Comparison of ENCODE assay signal across 20 cellular contexts in genomic region chr2:42035241-42035640, GRCh38. TPM values are rescaled to one million over a fixed set of nuclear protein-coding genes. Genes with fewer than 3 reads are reported as not detected.
"Had no signal": no experiment of that assay in that cellular context is flagged by ENCODE, and none has a peak within 500 bp of the region (broad histone marks: within the 10 kb centered on the region; RNA-seq: fewer than 3 reads in every experiment).

No MANE protein-coding gene starts in this region.

- H3K9me3 Mint-ChIP-seq: activated CD4-positive, alpha-beta memory T cell treated with anti-CD3 and anti-CD28 coated beads, Interleukin-2, amount 10 ng/mL, durations not matched to agents 7 days and 5 days; activated T-helper 17 cell treated with anti-CD3 and anti-CD28 coated beads, Interleukin-2, amount 50 U/mL, for 72 hours; memory B cell; nephron; T-helper 2 cell treated with Interferon-gamma antibody and Interleukin-4, amounts not matched to agents 5 μg/mL and 100 μg/mL, for 36 hours had no signal

- H3K4me3 Mint-ChIP-seq: activated CD4-positive, alpha-beta memory T cell treated with anti-CD3 and anti-CD28 coated beads, Interleukin-2, amount 10 ng/mL, durations not matched to agents 7 days and 5 days; activated CD8-positive, alpha-beta memory T cell treated with anti-CD3 and anti-CD28 coated beads, Interleukin-2, amount 10 ng/mL, durations not matched to agents 7 days and 5 days; activated T-helper 17 cell treated with anti-CD3 and anti-CD28 coated beads, Interleukin-2, amount 50 U/mL, for 72 hours; brain; memory B cell; nephron; T-helper 2 cell treated with Interferon-gamma antibody and Interleukin-4, amounts not matched to agents 5 μg/mL and 100 μg/mL, for 36 hours had no signal

- FAIRE-seq: endometrium had no signal

- H3K4me1 Mint-ChIP-seq: activated CD4-positive, alpha-beta memory T cell treated with anti-CD3 and anti-CD28 coated beads, Interleukin-2, amount 10 ng/mL, durations not matched to agents 7 days and 5 days; activated CD8-positive, alpha-beta memory T cell treated with anti-CD3 and anti-CD28 coated beads, Interleukin-2, amount 10 ng/mL, durations not matched to agents 7 days and 5 days; memory B cell had no signal

- DNase-seq: activated CD4-positive, alpha-beta memory T cell treated with anti-CD3 and anti-CD28 coated beads, Interleukin-2, amount 10 ng/mL, durations not matched to agents 7 days and 5 days; activated CD4-positive, alpha-beta T cell treated with anti-CD3 and anti-CD28 coated beads for 48 hours; activated CD4-positive, CD25-positive, alpha-beta regulatory T cell; activated CD8-positive, alpha-beta memory T cell treated with anti-CD3 and anti-CD28 coated beads, Interleukin-2, amount 10 ng/mL, durations not matched to agents 7 days and 5 days; activated naive CD4-positive, alpha-beta T cell treated with Interleukin-2 at 50 U/mL for 16 hours; central memory CD4-positive, alpha-beta T cell; colonic mucosa; erythroblast; nucleus accumbens; stimulated activated CD4-positive, alpha-beta T cell treated with anti-CD3 and anti-CD28 coated beads, Interleukin-2, amount 100 ng/mL, for 24 hours; stimulated activated naive CD8-positive, alpha-beta T cell treated with anti-CD3 and anti-CD28 coated beads, Interleukin-15, Interleukin-2, amounts not matched to agents 100 U/mL and 50 U/mL, for 24 hours; substantia nigra; tibial artery had no signal

- H3K36me3 Mint-ChIP-seq: activated CD8-positive, alpha-beta memory T cell treated with anti-CD3 and anti-CD28 coated beads, Interleukin-2, amount 10 ng/mL, durations not matched to agents 7 days and 5 days; brain; memory B cell had no signal

- H3K27me3 ChIP-seq: colonic mucosa, tibial artery, vagina had no signal

- H3K4me3 ChIP-seq: colonic mucosa, tibial artery, vagina had no signal

- ATAC-seq: activated CD8-positive, alpha-beta memory T cell treated with anti-CD3 and anti-CD28 coated beads, Interleukin-2, amount 10 ng/mL, durations not matched to agents 7 days and 5 days; activated T-helper 17 cell treated with anti-CD3 and anti-CD28 coated beads, Interleukin-2, amount 50 U/mL, for 72 hours; stimulated activated naive CD8-positive, alpha-beta T cell treated with anti-CD3 and anti-CD28 coated beads, Interleukin-15, Interleukin-2, amounts not matched to agents 100 U/mL and 50 U/mL, for 24 hours had no signal

- H3K4me1 ChIP-seq: colonic mucosa, tibial artery, vagina had no signal

- H3K36me3 ChIP-seq: colonic mucosa, tibial artery, vagina had no signal

- H3K27ac Mint-ChIP-seq: activated CD4-positive, alpha-beta memory T cell treated with anti-CD3 and anti-CD28 coated beads, Interleukin-2, amount 10 ng/mL, durations not matched to agents 7 days and 5 days; activated CD8-positive, alpha-beta memory T cell treated with anti-CD3 and anti-CD28 coated beads, Interleukin-2, amount 10 ng/mL, durations not matched to agents 7 days and 5 days; activated T-helper 17 cell treated with anti-CD3 and anti-CD28 coated beads, Interleukin-2, amount 50 U/mL, for 72 hours; memory B cell; T-helper 2 cell treated with Interferon-gamma antibody and Interleukin-4, amounts not matched to agents 5 μg/mL and 100 μg/mL, for 36 hours had no signal

- H3K27ac ChIP-seq: colonic mucosa, tibial artery, vagina had no signal

- H3K9me3 ChIP-seq: colonic mucosa, tibial artery, vagina had no signal

- H3K27me3 Mint-ChIP-seq: brain had no signal

RNA-seq across cellular contexts. Expression of gene PKDCC, which starts 12.6 kb away (rescaled TPM):
- total RNA-seq: activated CD4-positive, alpha-beta memory T cell treated with anti-CD3 and anti-CD28 coated beads, Interleukin-2, amount 10 ng/mL, durations not matched to agents 7 days and 5 days; activated CD8-positive, alpha-beta memory T cell treated with anti-CD3 and anti-CD28 coated beads, Interleukin-2, amount 10 ng/mL, durations not matched to agents 7 days and 5 days; activated T-helper 17 cell treated with anti-CD3 and anti-CD28 coated beads, Interleukin-2, amount 50 U/mL, for 72 hours had no signal
